1 cellular context compared by ENCODE assay signal in the genomic region with DNA sequence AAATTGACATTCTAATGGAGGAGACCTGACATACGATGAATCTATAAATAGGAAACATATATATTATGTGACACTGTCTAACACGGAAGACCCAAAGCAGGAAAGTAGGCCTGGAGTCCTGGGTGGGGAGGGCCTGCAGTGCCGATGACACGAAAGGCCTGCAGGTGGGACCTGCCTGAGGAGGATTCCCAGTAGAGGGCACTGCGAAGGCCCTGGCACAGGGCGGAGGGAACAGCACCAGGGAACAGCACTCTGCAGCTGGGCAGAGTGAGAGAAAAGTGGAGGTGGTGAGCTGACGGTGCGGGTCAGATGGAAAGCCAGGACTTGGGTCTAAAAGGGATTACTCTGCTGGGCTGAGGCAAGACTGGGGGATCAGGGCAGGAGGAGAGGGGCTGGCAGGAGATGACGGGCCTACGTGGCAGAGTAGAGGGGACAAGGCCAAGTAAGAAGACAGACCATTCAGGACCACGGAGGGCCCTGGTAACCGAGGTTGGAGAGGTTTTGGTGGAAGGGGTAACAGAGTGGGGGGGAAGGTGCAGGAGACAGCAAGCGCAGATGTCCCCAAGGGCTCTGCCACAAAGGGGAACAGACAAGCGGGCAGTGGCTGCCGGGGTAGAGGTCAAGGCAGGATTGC.
TF ChIP-seq lines count a peak whose summit lies in the region.

No MANE protein-coding gene starts in this region.

TF ChIP-seq in GM12878, 131 proteins besides CTCF, POLR2A, EP300 and RAD21 (continued from another document):
- TF ChIP-seq, protein P1, sequence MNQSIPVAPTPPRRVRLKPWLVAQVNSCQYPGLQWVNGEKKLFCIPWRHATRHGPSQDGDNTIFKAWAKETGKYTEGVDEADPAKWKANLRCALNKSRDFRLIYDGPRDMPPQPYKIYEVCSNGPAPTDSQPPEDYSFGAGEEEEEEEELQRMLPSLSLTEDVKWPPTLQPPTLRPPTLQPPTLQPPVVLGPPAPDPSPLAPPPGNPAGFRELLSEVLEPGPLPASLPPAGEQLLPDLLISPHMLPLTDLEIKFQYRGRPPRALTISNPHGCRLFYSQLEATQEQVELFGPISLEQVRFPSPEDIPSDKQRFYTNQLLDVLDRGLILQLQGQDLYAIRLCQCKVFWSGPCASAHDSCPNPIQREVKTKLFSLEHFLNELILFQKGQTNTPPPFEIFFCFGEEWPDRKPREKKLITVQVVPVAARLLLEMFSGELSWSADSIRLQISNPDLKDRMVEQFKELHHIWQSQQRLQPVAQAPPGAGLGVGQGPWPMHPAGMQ (IDR thresholded peaks at IDR 0.05; ENCODE audit: borderline replicate concordance): no peak
- TF ChIP-seq SMARCA5 (IDR thresholded peaks at IDR 0.05): no peak
- no peak for TF ChIP-seq ZNF207 (IDR thresholded peaks at IDR 0.05; ENCODE audit: borderline replicate concordance)
- no peak for TF ChIP-seq BRCA1 (IDR thresholded peaks at IDR 0.05; ENCODE audit: low read depth, low read length)
- TF ChIP-seq, protein P2, sequence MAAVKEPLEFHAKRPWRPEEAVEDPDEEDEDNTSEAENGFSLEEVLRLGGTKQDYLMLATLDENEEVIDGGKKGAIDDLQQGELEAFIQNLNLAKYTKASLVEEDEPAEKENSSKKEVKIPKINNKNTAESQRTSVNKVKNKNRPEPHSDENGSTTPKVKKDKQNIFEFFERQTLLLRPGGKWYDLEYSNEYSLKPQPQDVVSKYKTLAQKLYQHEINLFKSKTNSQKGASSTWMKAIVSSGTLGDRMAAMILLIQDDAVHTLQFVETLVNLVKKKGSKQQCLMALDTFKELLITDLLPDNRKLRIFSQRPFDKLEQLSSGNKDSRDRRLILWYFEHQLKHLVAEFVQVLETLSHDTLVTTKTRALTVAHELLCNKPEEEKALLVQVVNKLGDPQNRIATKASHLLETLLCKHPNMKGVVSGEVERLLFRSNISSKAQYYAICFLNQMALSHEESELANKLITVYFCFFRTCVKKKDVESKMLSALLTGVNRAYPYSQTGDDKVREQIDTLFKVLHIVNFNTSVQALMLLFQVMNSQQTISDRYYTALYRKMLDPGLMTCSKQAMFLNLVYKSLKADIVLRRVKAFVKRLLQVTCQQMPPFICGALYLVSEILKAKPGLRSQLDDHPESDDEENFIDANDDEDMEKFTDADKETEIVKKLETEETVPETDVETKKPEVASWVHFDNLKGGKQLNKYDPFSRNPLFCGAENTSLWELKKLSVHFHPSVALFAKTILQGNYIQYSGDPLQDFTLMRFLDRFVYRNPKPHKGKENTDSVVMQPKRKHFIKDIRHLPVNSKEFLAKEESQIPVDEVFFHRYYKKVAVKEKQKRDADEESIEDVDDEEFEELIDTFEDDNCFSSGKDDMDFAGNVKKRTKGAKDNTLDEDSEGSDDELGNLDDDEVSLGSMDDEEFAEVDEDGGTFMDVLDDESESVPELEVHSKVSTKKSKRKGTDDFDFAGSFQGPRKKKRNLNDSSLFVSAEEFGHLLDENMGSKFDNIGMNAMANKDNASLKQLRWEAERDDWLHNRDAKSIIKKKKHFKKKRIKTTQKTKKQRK (IDR thresholded peaks at IDR 0.05; ENCODE audit: low read depth, low read length): no peak
- TF ChIP-seq DPF2 (IDR thresholded peaks at IDR 0.05): no peak
- TF ChIP-seq FOS (IDR thresholded peaks at IDR 0.05; ENCODE audit: borderline replicate concordance, extremely low read depth, insufficient read length): no peak
TF ChIP-seq in GM12878: peak in this region for 0.
